ENCODE assay signal across 1 cellular context in the genomic region with DNA sequence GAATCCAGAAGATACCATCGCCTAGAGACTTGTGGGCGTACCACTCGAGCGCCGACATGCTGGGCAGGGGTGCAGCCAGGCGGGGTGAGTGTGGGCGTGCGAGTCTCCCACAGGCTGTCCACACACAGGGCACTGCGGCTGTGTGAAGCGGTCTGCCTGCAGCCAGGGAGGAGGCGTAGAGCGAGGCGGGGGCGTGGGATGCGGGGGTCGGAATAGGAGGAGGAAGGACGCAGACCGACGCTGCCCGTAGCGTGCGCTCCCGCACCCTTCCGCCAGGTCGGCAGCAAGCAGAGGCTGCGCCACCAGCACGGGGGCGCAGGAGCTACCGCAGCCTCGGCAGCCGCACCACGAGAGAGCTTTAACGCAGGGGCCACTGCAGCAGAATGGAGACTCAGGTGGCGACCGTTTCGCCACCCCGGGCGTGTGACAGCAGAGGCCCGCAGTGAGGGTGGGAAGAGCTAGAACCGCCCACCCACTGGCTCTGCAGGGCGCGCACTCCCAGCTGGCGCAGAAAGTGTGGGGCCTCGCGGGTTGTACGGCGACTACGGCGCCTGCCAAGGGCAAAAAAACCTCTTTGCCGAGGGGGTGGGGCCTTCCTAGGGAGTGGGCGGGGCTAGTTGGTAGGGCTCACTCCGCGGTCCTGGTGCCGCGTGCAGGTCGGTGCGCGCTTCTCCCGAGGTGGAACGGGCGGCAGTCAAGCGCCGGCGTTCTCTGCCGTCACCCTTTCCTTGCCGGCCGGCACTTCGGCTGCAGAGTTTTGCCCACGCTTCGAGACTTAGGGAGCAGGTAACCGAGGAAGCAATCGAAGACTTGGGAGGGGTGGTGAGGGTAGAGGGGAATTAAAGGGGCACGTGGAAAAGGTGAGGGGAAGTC.
A peak's percentile ranks its signal among the peaks of the same experiment; 100 is the strongest.
TF ChIP-seq lines count a peak whose summit lies in the region.

MBLAC2 (minus strand) TSS at position 537 of the 873 bp plus-strand sequence; CDS start at position 58, 479 bp downstream.
A gene with protein sequence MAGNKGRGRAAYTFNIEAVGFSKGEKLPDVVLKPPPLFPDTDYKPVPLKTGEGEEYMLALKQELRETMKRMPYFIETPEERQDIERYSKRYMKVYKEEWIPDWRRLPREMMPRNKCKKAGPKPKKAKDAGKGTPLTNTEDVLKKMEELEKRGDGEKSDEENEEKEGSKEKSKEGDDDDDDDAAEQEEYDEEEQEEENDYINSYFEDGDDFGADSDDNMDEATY (plus strand): TSS at position 630 of the 873 bp plus-strand sequence. CDS start 10,704 bp downstream, outside the sequence.

TF ChIP-seq in HEK293, 187 proteins besides CTCF, POLR2A, EP300 and RAD21 (continued from another document):
- TF ChIP-seq, protein P1, sequence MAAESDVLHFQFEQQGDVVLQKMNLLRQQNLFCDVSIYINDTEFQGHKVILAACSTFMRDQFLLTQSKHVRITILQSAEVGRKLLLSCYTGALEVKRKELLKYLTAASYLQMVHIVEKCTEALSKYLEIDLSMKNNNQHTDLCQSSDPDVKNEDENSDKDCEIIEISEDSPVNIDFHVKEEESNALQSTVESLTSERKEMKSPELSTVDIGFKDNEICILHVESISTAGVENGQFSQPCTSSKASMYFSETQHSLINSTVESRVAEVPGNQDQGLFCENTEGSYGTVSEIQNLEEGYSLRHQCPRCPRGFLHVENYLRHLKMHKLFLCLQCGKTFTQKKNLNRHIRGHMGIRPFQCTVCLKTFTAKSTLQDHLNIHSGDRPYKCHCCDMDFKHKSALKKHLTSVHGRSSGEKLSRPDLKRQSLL (tag by site-specific recombination; IDR thresholded peaks at IDR 0.05): peak; percentile 58
- TF ChIP-seq OSR2 (tag by site-specific recombination; IDR thresholded peaks at IDR 0.05) (peak; percentile 91), ZNF10 (tag by site-specific recombination; IDR thresholded peaks at IDR 0.05) (peak; percentile 6; the same call in 1 of the 2 replicates), TRIM28 (IDR thresholded peaks at IDR 0.05; ENCODE audit: borderline replicate concordance, low read length) (peak; percentile 93; the same call in 1 of the 2 replicates), ZNF391 (tag by site-specific recombination; IDR thresholded peaks at IDR 0.05; ENCODE audit: borderline replicate concordance, low read depth) (no peak), ZNF513 (tag by site-specific recombination; IDR thresholded peaks at IDR 0.05) (peak; percentile 46; the same call in 1 of the 2 replicates), TCF7L2 (IDR thresholded peaks at IDR 0.05; ENCODE audit: borderline replicate concordance, low read depth, low read length) (no peak), ZNF2 (tag by site-specific recombination; IDR thresholded peaks at IDR 0.05) (peak; percentile 73; the same call in 1 of the 2 replicates), ZNF530 (tag by site-specific recombination; IDR thresholded peaks at IDR 0.05; ENCODE audit: low read depth) (no peak), ZNF624 (tag by site-specific recombination; IDR thresholded peaks at IDR 0.05) (no peak), ZNF24 (tag by site-specific recombination; IDR thresholded peaks at IDR 0.05) (peak; percentile 71), GFI1B (tag by site-specific recombination; IDR thresholded peaks at IDR 0.05) (no peak), YY1 (tag by site-specific recombination; IDR thresholded peaks at IDR 0.05) (no peak; the same call in 1 of the 2 replicates), ZNF221 (tag by site-specific recombination; IDR thresholded peaks at IDR 0.05; ENCODE audit: borderline replicate concordance) (no peak), ZNF777 (tag by site-specific recombination; IDR thresholded peaks at IDR 0.05; ENCODE audit: borderline replicate concordance) (peak; percentile 61), ZNF837 (tag by site-specific recombination; IDR thresholded peaks at IDR 0.05) (no peak), ZNF19 (tag by site-specific recombination; IDR thresholded peaks at IDR 0.05; ENCODE audit: low read depth) (no peak), KLF17 (tag by site-specific recombination; IDR thresholded peaks at IDR 0.05) (peak; percentile 77), ZNF133 (tag by site-specific recombination; IDR thresholded peaks at IDR 0.05) (0 out of 2 replicates have a peak, but pooled peaks have one; percentile 20), ZNF416 (tag by site-specific recombination; IDR thresholded peaks at IDR 0.05) (no peak), REPIN1 (tag by site-specific recombination; IDR thresholded peaks at IDR 0.05; ENCODE audit: low read depth) (no peak)
- TF ChIP-seq, protein P2, sequence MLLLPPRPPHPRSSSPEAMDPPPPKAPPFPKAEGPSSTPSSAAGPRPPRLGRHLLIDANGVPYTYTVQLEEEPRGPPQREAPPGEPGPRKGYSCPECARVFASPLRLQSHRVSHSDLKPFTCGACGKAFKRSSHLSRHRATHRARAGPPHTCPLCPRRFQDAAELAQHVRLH (tag by site-specific recombination; IDR thresholded peaks at IDR 0.05): peak; percentile 64
- TF ChIP-seq, protein P3, sequence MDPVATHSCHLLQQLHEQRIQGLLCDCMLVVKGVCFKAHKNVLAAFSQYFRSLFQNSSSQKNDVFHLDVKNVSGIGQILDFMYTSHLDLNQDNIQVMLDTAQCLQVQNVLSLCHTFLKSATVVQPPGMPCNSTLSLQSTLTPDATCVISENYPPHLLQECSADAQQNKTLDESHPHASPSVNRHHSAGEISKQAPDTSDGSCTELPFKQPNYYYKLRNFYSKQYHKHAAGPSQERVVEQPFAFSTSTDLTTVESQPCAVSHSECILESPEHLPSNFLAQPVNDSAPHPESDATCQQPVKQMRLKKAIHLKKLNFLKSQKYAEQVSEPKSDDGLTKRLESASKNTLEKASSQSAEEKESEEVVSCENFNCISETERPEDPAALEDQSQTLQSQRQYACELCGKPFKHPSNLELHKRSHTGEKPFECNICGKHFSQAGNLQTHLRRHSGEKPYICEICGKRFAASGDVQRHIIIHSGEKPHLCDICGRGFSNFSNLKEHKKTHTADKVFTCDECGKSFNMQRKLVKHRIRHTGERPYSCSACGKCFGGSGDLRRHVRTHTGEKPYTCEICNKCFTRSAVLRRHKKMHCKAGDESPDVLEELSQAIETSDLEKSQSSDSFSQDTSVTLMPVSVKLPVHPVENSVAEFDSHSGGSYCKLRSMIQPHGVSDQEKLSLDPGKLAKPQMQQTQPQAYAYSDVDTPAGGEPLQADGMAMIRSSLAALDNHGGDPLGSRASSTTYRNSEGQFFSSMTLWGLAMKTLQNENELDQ (tag by site-specific recombination; IDR thresholded peaks at IDR 0.05; ENCODE audit: low read depth): no peak
